Comparison of ENCODE assay signal across 8 cellular contexts in the genomic region with DNA sequence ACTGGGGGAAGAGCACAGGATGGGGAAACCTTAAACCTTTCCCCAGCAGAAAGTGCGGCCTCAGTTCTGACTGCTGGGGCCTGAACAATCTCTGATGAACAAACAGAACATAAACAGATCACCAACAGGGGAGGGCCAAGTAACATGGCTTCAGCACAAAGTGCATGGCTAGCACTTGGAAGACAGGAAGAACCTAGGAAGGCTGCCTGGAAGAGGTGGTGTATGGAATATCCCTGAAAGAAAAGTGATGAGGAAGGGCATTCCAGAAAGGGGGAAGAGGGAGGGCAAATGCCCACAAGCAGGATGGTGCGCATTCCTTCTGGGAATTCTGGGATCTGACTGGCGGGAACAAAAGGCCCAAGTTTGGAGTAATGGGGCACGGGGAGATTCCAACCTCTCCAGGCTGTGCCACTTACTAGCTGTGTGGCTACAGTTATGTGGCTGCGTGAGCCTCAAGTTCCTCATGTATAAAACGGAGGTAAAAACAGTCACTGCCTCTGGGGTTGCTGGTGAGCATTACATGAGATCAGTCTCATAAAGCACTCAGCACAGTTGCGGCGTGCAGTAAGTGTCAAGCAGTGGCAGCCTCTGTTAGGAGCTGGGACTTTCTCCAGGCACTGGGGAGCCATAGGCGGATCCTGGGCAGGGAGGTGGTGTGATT. TPM values are rescaled to one million over a fixed set of nuclear protein-coding genes. Genes with fewer than 3 reads are reported as not detected.
DNase-seq lines count a peak whose midpoint lies in the region; ATAC-seq and TF ChIP-seq lines count a peak whose summit lies in the region.

No MANE protein-coding gene starts in this region.

- H3K36me3 ChIP-seq in liver (ENCODE audit: control insufficient read depth in 4 of 4, insufficient read depth in 3 of 4, low read depth in 1 of 4, low read length in 3 of 4), result no peaks in the 10 kb centered on the region
- peaks cover 5% of the 10 kb centered on the region for H3K36me3 ChIP-seq in upper lobe of right lung

- H3K27me3 ChIP-seq in liver (ENCODE audit: control insufficient read depth in 4 of 4, insufficient read depth in 4 of 4, low read length in 3 of 4), result no peaks in the 10 kb centered on the region
- peaks cover 6% of the 10 kb centered on the region for H3K27me3 ChIP-seq in upper lobe of right lung

- H3K9me3 Mint-ChIP-seq in activated naive CD4-positive, alpha-beta T cell treated with anti-CD3 and anti-CD28 coated beads, Interleukin-2, amount 10 ng/mL, durations not matched to agents 7 days and 5 days, result no peaks in the 10 kb centered on the region
- no peaks in the 10 kb centered on the region for H3K9me3 Mint-ChIP-seq in activated naive CD8-positive, alpha-beta T cell treated with anti-CD3 and anti-CD28 coated beads, Interleukin-2, amount 10 ng/mL, durations not matched to agents 7 days and 5 days

- H3K4me1 Mint-ChIP-seq in activated naive CD4-positive, alpha-beta T cell treated with anti-CD3 and anti-CD28 coated beads, Interleukin-2, amount 10 ng/mL, durations not matched to agents 7 days and 5 days, result peaks cover 33% of the 10 kb centered on the region
- H3K4me1 Mint-ChIP-seq in activated naive CD8-positive, alpha-beta T cell treated with anti-CD3 and anti-CD28 coated beads, Interleukin-2, amount 10 ng/mL, durations not matched to agents 7 days and 5 days, result peaks cover 48% of the 10 kb centered on the region

- H3K4me3 Mint-ChIP-seq in activated naive CD4-positive, alpha-beta T cell treated with anti-CD3 and anti-CD28 coated beads, Interleukin-2, amount 10 ng/mL, durations not matched to agents 7 days and 5 days, result peak overlapping the region; percentile 29
- peak overlapping the region; percentile 95 for H3K4me3 Mint-ChIP-seq in activated naive CD8-positive, alpha-beta T cell treated with anti-CD3 and anti-CD28 coated beads, Interleukin-2, amount 10 ng/mL, durations not matched to agents 7 days and 5 days

- H3K36me3 Mint-ChIP-seq in activated naive CD4-positive, alpha-beta T cell treated with anti-CD3 and anti-CD28 coated beads, Interleukin-2, amount 10 ng/mL, durations not matched to agents 7 days and 5 days, result no peaks in the 10 kb centered on the region
- H3K36me3 Mint-ChIP-seq in activated naive CD8-positive, alpha-beta T cell treated with anti-CD3 and anti-CD28 coated beads, Interleukin-2, amount 10 ng/mL, durations not matched to agents 7 days and 5 days, result peaks cover 19% of the 10 kb centered on the region

- POLR2A ChIA-PET in activated naive CD8-positive, alpha-beta T cell treated with anti-CD3 and anti-CD28 coated beads, Interleukin-2, amount 10 ng/mL, durations not matched to agents 7 days and 5 days (lab: Charles Lee), result interaction anchor here (0.9 to 2.6 kb wide), 3 partner anchors 22 to 57 kb away, joined by 4 to 10 read pairs (median 5); no protein-coding TSS in a partner anchor

- TF ChIP-seq CTCF in liver (IDR thresholded peaks at IDR 0.05; ENCODE audit: low read depth, low read length, missing input control) (no peak), upper lobe of right lung (IDR thresholded peaks at IDR 0.05) (no peak)

- TF ChIP-seq RAD21 in liver (IDR thresholded peaks at IDR 0.05), result no peak

- no peak overlapping the region for H3K27ac Mint-ChIP-seq in activated naive CD4-positive, alpha-beta T cell treated with anti-CD3 and anti-CD28 coated beads, Interleukin-2, amount 10 ng/mL, durations not matched to agents 7 days and 5 days
- H3K27ac Mint-ChIP-seq in activated naive CD8-positive, alpha-beta T cell treated with anti-CD3 and anti-CD28 coated beads, Interleukin-2, amount 10 ng/mL, durations not matched to agents 7 days and 5 days, result peak overlapping the region; percentile 87

- H3K27ac ChIP-seq in liver (ENCODE audit: low read depth in 1 of 2, low read length in 2 of 2) (peak overlapping the region; percentile 38 to 76), upper lobe of right lung (peak overlapping the region; percentile 77)

- intact Hi-C loops in upper lobe of right lung (cut with DNase I), result no loop called here

- H3K9me3 ChIP-seq in liver (ENCODE audit: control insufficient read depth in 4 of 4, low read length in 3 of 4), result no peaks in the 10 kb centered on the region
- H3K9me3 ChIP-seq in upper lobe of right lung, result no peaks in the 10 kb centered on the region

- DNase-seq in activated naive CD4-positive, alpha-beta T cell treated with anti-CD3 and anti-CD28 coated beads, Interleukin-2, amount 10 ng/mL, durations not matched to agents 7 days and 5 days, result no peak
- no peak for DNase-seq in activated naive CD4-positive, alpha-beta T cell treated with Interleukin-2 at 50 U/mL for 16 hours
- no peak for DNase-seq in activated naive CD8-positive, alpha-beta T cell treated with anti-CD3 and anti-CD28 coated beads, Interleukin-2, amount 10 ng/mL, durations not matched to agents 7 days and 5 days
- no peak for DNase-seq in upper lobe of right lung
- DNase-seq in mesenteric fat pad (ENCODE audit: low spot score), result no peak

- H3K4me3 ChIP-seq in liver (ENCODE audit: low read depth in 1 of 3, low read length in 3 of 3) (peak overlapping the region in 1 of 3 donors; percentile 10), upper lobe of right lung (peak overlapping the region; percentile 56)

- CTCF ChIA-PET in activated naive CD4-positive, alpha-beta T cell treated with anti-CD3 and anti-CD28 coated beads, Interleukin-2, amount 10 ng/mL, durations not matched to agents 7 days and 5 days (lab: Charles Lee), result interaction anchor here (1.2 kb wide), 1 partner anchor 11 kb away, joined by 3 read pairs; no protein-coding TSS in a partner anchor

- ATAC-seq in activated naive CD8-positive, alpha-beta T cell treated with anti-CD3 and anti-CD28 coated beads, Interleukin-2, amount 10 ng/mL, durations not matched to agents 7 days and 5 days (ENCODE audit: low read depth), result peak; percentile 27
- ATAC-seq in upper lobe of right lung (no peak), HG03135 (IDR thresholded peaks at IDR 0.05; ENCODE audit: unreplicated experiment) (no peak), HG02588 (IDR thresholded peaks at IDR 0.05; ENCODE audit: unreplicated experiment) (no peak)

- 84% methylated on average over 9 of the region's 9 CpGs for WGBS in liver

- no peak overlapping the region for H3K9ac ChIP-seq in liver (ENCODE audit: low read depth in 1 of 2, low read length in 2 of 2)

- H3K4me1 ChIP-seq in liver (ENCODE audit: control insufficient read depth in 4 of 4, insufficient read depth in 4 of 4, low read length in 3 of 4), result peaks cover 0 to 7% (median 1%) of the 10 kb centered on the region in 4 donors
- H3K4me1 ChIP-seq in upper lobe of right lung, result no peaks in the 10 kb centered on the region

- peaks cover 70% of the 10 kb centered on the region for H3K27me3 Mint-ChIP-seq in activated naive CD4-positive, alpha-beta T cell treated with anti-CD3 and anti-CD28 coated beads, Interleukin-2, amount 10 ng/mL, durations not matched to agents 7 days and 5 days
- H3K27me3 Mint-ChIP-seq in activated naive CD8-positive, alpha-beta T cell treated with anti-CD3 and anti-CD28 coated beads, Interleukin-2, amount 10 ng/mL, durations not matched to agents 7 days and 5 days, result no peaks in the 10 kb centered on the region

TF ChIP-seq in liver, 16 proteins besides CTCF, POLR2A, EP300 and RAD21 (continues in another document):
- TF ChIP-seq EGR1 (IDR thresholded peaks at IDR 0.05; ENCODE audit: low read depth in 2 of 2), result no peak
- no peak for TF ChIP-seq TAF1 (conservative IDR thresholded peaks at IDR 0.05)
- TF ChIP-seq, protein P1, sequence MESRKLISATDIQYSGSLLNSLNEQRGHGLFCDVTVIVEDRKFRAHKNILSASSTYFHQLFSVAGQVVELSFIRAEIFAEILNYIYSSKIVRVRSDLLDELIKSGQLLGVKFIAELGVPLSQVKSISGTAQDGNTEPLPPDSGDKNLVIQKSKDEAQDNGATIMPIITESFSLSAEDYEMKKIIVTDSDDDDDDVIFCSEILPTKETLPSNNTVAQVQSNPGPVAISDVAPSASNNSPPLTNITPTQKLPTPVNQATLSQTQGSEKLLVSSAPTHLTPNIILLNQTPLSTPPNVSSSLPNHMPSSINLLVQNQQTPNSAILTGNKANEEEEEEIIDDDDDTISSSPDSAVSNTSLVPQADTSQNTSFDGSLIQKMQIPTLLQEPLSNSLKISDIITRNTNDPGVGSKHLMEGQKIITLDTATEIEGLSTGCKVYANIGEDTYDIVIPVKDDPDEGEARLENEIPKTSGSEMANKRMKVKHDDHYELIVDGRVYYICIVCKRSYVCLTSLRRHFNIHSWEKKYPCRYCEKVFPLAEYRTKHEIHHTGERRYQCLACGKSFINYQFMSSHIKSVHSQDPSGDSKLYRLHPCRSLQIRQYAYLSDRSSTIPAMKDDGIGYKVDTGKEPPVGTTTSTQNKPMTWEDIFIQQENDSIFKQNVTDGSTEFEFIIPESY (IDR thresholded peaks at IDR 0.05), result no peak
- TF ChIP-seq RXRA (IDR thresholded peaks at IDR 0.05), result no peak
- TF ChIP-seq FOXA1 (IDR thresholded peaks at IDR 0.05), result no peak
- no peak for TF ChIP-seq HNF4G (IDR thresholded peaks at IDR 0.05)
- TF ChIP-seq FOXA2 (IDR thresholded peaks at IDR 0.05), result no peak
- TF ChIP-seq YY1 (IDR thresholded peaks at IDR 0.05), result no peak
- no peak for TF ChIP-seq GABPA (IDR thresholded peaks at IDR 0.05 in 1 of 2, conservative IDR thresholded peaks at IDR 0.05 in 1 of 2)
- no peak for TF ChIP-seq JUND (IDR thresholded peaks at IDR 0.05)
- TF ChIP-seq, protein P2, sequence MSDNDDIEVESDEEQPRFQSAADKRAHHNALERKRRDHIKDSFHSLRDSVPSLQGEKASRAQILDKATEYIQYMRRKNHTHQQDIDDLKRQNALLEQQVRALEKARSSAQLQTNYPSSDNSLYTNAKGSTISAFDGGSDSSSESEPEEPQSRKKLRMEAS (IDR thresholded peaks at IDR 0.05), result no peak
- TF ChIP-seq, protein P3, sequence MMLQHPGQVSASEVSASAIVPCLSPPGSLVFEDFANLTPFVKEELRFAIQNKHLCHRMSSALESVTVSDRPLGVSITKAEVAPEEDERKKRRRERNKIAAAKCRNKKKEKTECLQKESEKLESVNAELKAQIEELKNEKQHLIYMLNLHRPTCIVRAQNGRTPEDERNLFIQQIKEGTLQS (IDR thresholded peaks at IDR 0.05), result no peak

RNA-seq across cellular contexts. Expression of a gene that starts 1.6 kb away (rescaled TPM):
- 10 to 100 TPM; 33.4 to 41.5 TPM for total RNA-seq in activated naive CD8-positive, alpha-beta T cell treated with anti-CD3 and anti-CD28 coated beads, Interleukin-2, amount 10 ng/mL, durations not matched to agents 7 days and 5 days
- 10 to 100 TPM; 10.6 to 13.1 TPM for total RNA-seq in liver
- polyA plus RNA-seq in liver, result 1 to 10 TPM; 5.2 to 6.1 TPM
- 120 TPM for total RNA-seq in upper lobe of right lung
- 201 TPM for total RNA-seq in mesenteric fat pad

RNA-seq across cellular contexts. Expression of a gene that starts 12.5 kb away (rescaled TPM):
- not detected for total RNA-seq in activated naive CD8-positive, alpha-beta T cell treated with anti-CD3 and anti-CD28 coated beads, Interleukin-2, amount 10 ng/mL, durations not matched to agents 7 days and 5 days
- not detected for total RNA-seq in liver
- not detected for polyA plus RNA-seq in liver
- total RNA-seq in upper lobe of right lung, result not detected
- total RNA-seq in mesenteric fat pad, result 0.35 TPM

RNA-seq across cellular contexts. Expression of a gene that starts 35.8 kb away (rescaled TPM):
- not detected for total RNA-seq in activated naive CD8-positive, alpha-beta T cell treated with anti-CD3 and anti-CD28 coated beads, Interleukin-2, amount 10 ng/mL, durations not matched to agents 7 days and 5 days
- not detected for total RNA-seq in liver
- polyA plus RNA-seq in liver, result not detected
- not detected for total RNA-seq in upper lobe of right lung
- total RNA-seq in mesenteric fat pad, result not detected
